8 cellular contexts compared by ENCODE assay signal in genomic region chr2:5696741-5697521, GRCh38. TPM values are rescaled to one million over a fixed set of nuclear protein-coding genes. Genes with fewer than 3 reads are reported as not detected.
DNase-seq lines count a peak whose midpoint lies in the region; ATAC-seq and TF ChIP-seq lines count a peak whose summit lies in the region.

No MANE protein-coding gene starts in this region.

- H3K27me3 Mint-ChIP-seq in activated CD4-positive, alpha-beta memory T cell treated with anti-CD3 and anti-CD28 coated beads, Interleukin-2, amount 10 ng/mL, durations not matched to agents 7 days and 5 days: peaks cover 44% of the 10 kb centered on the region

- peaks cover 7% of the 10 kb centered on the region for H3K4me1 Mint-ChIP-seq in activated CD4-positive, alpha-beta memory T cell treated with anti-CD3 and anti-CD28 coated beads, Interleukin-2, amount 10 ng/mL, durations not matched to agents 7 days and 5 days

- TF ChIP-seq CTCF in fibroblast of pulmonary artery (IDR thresholded peaks at IDR 0.05; ENCODE audit: low read length, missing control alignments): no peak
- no peak for TF ChIP-seq CTCF in retinal pigment epithelial cell (conservative IDR thresholded peaks at IDR 0.05; ENCODE audit: low read depth, low read length)

- peak; percentile 83 for DNase-seq in NCI-H2227 (lab: John Stamatoyannopoulos, UW; ENCODE audit: unreplicated experiment)
- peak; percentile 13 for DNase-seq in fibroblast of pulmonary artery (ENCODE audit: low read depth)
- DNase-seq in retinal pigment epithelial cell (ENCODE audit: low read depth): no peak
- DNase-seq in NCI-H2107 (lab: John Stamatoyannopoulos, UW): no peak
- DNase-seq in middle frontal gyrus (ENCODE audit: extremely low spot score, low spot score): no peak
- no peak for DNase-seq in activated CD4-positive, alpha-beta memory T cell treated with anti-CD3 and anti-CD28 coated beads, Interleukin-2, amount 10 ng/mL, durations not matched to agents 7 days and 5 days

- H3K9me3 Mint-ChIP-seq in activated CD4-positive, alpha-beta memory T cell treated with anti-CD3 and anti-CD28 coated beads, Interleukin-2, amount 10 ng/mL, durations not matched to agents 7 days and 5 days: no peaks in the 10 kb centered on the region

- H3K36me3 Mint-ChIP-seq in activated CD4-positive, alpha-beta memory T cell treated with anti-CD3 and anti-CD28 coated beads, Interleukin-2, amount 10 ng/mL, durations not matched to agents 7 days and 5 days (ENCODE audit: low read depth): peaks cover 7% of the 10 kb centered on the region

- no peak overlapping the region for H3K4me3 Mint-ChIP-seq in activated CD4-positive, alpha-beta memory T cell treated with anti-CD3 and anti-CD28 coated beads, Interleukin-2, amount 10 ng/mL, durations not matched to agents 7 days and 5 days

- peak overlapping the region; percentile 20; the same call in 1 of the 2 replicates for H3K4me3 ChIP-seq in GM08714 (ENCODE audit: low read length)
- peak overlapping the region; percentile 28 for H3K4me3 ChIP-seq in fibroblast of pulmonary artery (replicated peaks; ENCODE audit: low read depth, low read length)
- H3K4me3 ChIP-seq in retinal pigment epithelial cell (ENCODE audit: low read length): peak overlapping the region; percentile 86

- CTCF ChIA-PET in activated CD4-positive, alpha-beta memory T cell treated with anti-CD3 and anti-CD28 coated beads, Interleukin-2, amount 10 ng/mL, durations not matched to agents 7 days and 5 days (lab: Charles Lee): no interaction called here

- no peak overlapping the region for H3K27ac Mint-ChIP-seq in activated CD4-positive, alpha-beta memory T cell treated with anti-CD3 and anti-CD28 coated beads, Interleukin-2, amount 10 ng/mL, durations not matched to agents 7 days and 5 days

- no peak for ATAC-seq in GM21367 (IDR thresholded peaks at IDR 0.05; ENCODE audit: unreplicated experiment)

- POLR2A ChIA-PET in activated CD4-positive, alpha-beta memory T cell treated with anti-CD3 and anti-CD28 coated beads, Interleukin-2, amount 10 ng/mL, durations not matched to agents 7 days and 5 days (lab: Charles Lee): no interaction called here

RNA-seq across cellular contexts. Expression of gene SOX11, which starts 4.7 kb away (rescaled TPM):
- not detected for total RNA-seq in activated CD4-positive, alpha-beta memory T cell treated with anti-CD3 and anti-CD28 coated beads, Interleukin-2, amount 10 ng/mL, durations not matched to agents 7 days and 5 days

Comparison
In these comparisons a context has a peak if more than half of its experiments do, and no peak if none do; other contexts are left out.
1. H3K4me3 ChIP-seq: peak in every context shown above with its lines; median percentile 86 in retinal pigment epithelial cell; 28 in fibroblast of pulmonary artery; 20 in GM08714.
2. DNase-seq: peak in NCI-H2227 (single experiment) and fibroblast of pulmonary artery (single experiment); none in retinal pigment epithelial cell (single experiment), NCI-H2107 (single experiment), middle frontal gyrus (single experiment) and activated CD4-positive, alpha-beta memory T cell treated with anti-CD3 and anti-CD28 coated beads, Interleukin-2, amount 10 ng/mL, durations not matched to agents 7 days and 5 days (single experiment).